7 cellular contexts compared by ENCODE assay signal in genomic region chr3:169940486-169941181, GRCh38. TPM values are rescaled to one million over a fixed set of nuclear protein-coding genes. Genes with fewer than 3 reads are reported as not detected.
A peak's percentile ranks its signal among the peaks of the same experiment; 100 is the strongest.
DNase-seq lines count a peak whose midpoint lies in the region; ATAC-seq and FAIRE-seq lines count a peak whose summit lies in the region.

No MANE protein-coding gene starts in this region.

- FAIRE-seq in frontal cortex (lab: Jason Lieb, UNC), result no peak

- DNase-seq in left colon, result no peak
- no peak for DNase-seq in frontal cortex (ENCODE audit: low spot score in 2 of 2)
- no peak for DNase-seq in NCI-H2227 (lab: John Stamatoyannopoulos, UW; ENCODE audit: unreplicated experiment)
- DNase-seq in NCI-H2196 (lab: John Stamatoyannopoulos, UW; ENCODE audit: unreplicated experiment), result no peak

- ATAC-seq in GM18873 (IDR thresholded peaks at IDR 0.05; ENCODE audit: low FRiP score, unreplicated experiment) (peak; percentile 76), GM21825 (IDR thresholded peaks at IDR 0.05; ENCODE audit: unreplicated experiment) (peak; percentile 70), HG03565 (IDR thresholded peaks at IDR 0.05; ENCODE audit: unreplicated experiment) (peak; percentile 70), left colon (peak; percentile 45)

- intact Hi-C loops in left colon (cut with DNase I, micrococcal nuclease), result no loop called here

RNA-seq across cellular contexts. Expression of gene SEC62, which starts 26.0 kb away (rescaled TPM):
- 10 to 100 TPM; 80.8 to 87.0 TPM for total RNA-seq in left colon
- total RNA-seq in frontal cortex, result 108 TPM

RNA-seq across cellular contexts. Expression of gene SAMD7, which starts 29.3 kb away (rescaled TPM):
- total RNA-seq in left colon (not detected), frontal cortex (not detected)
